Comparison of ENCODE assay signal across 20 cellular contexts in the genomic region with DNA sequence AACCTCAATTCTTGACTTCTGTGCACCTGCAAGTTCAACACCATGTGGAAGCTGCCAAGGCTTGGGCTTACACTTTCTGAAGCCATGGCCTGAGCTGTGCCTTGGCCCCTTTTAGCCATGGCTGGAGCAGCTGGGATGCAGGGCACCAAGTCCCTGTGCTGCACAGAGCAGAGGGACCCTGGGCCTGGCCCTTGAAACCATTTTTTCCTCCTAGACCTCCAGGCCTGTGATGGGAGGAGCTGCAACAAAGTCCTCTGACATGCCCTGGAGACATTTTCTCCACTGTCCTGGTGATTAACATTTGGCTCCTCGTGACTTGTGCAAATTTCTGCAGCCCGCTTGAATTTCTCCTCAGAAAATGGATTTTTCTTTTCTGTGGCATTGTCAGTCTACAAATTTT.
A peak's percentile ranks its signal among the peaks of the same experiment; 100 is the strongest.
DNase-seq lines count a peak whose midpoint lies in the region; ATAC-seq, FAIRE-seq and TF ChIP-seq lines count a peak whose summit lies in the region.
"Had no signal": no experiment of that assay in that cellular context is flagged by ENCODE, and none has a peak within 500 bp of the region (broad histone marks: within the 10 kb centered on the region; RNA-seq: fewer than 3 reads in every experiment).

No MANE protein-coding gene starts in this region.

- TF ChIP-seq EP300 in K562 (IDR thresholded peaks at IDR 0.05; ENCODE audit: low read length), result no peak

- H3K4me2 ChIP-seq in K562 (ENCODE audit: insufficient read depth, low read length), result no peak overlapping the region
- H3K4me2 ChIP-seq: BLaER1 treated with 17β-estradiol and CSF1 and Interleukin-3, amounts not matched to agents 10 nM and 100 nM had no signal

- no peaks in the 10 kb centered on the region for H3K36me3 ChIP-seq in K562 (ENCODE audit: control insufficient read depth, insufficient read depth, low read length)
- H3K36me3 ChIP-seq in aorta (ENCODE audit: control insufficient read depth in 1 of 2, insufficient read depth in 2 of 2, low read length in 1 of 2), result no peaks in the 10 kb centered on the region
- H3K36me3 ChIP-seq: BLaER1 treated with 17β-estradiol and CSF1 and Interleukin-3, amounts not matched to agents 10 nM and 100 nM had no signal

- no peaks in the 10 kb centered on the region for H3K79me2 ChIP-seq in K562 (ENCODE audit: control insufficient read depth, insufficient read depth, low read length)

- DNase-seq in DMS53 (lab: John Stamatoyannopoulos, UW) (peak; percentile 14), DMS53 treated with DMSO at 0.1 percent for 48 hours (lab: John Stamatoyannopoulos, UW; ENCODE audit: unreplicated experiment) (no peak), K562 (ENCODE audit: extremely low read depth in 1 of 4, low spot score in 3 of 4) (no peak), aorta (no peak)
- no peak for DNase-seq in activated T-cell treated with anti-CD3 and anti-CD28 coated beads, Interleukin-2, amount 50 U/mL, for 1 hour
- DNase-seq: AML-193; Caco-2; Calu3; CD4-positive, alpha-beta T cell; CD8-positive, alpha-beta T cell; DMS79 treated with DMSO at 0.1 percent for 48 hours; GF-D8 had no signal

- no peak overlapping the region for H2AFZ ChIP-seq in K562 (ENCODE audit: low read depth, low read length)

- no peaks in the 10 kb centered on the region for H4K20me1 ChIP-seq in K562 (replicated peaks; ENCODE audit: control insufficient read depth, insufficient read depth, low read length)
- H4K20me1 ChIP-seq: BLaER1 treated with 17β-estradiol and CSF1 and Interleukin-3, amounts not matched to agents 10 nM and 100 nM had no signal

- FAIRE-seq in K562 (lab: Jason Lieb, UNC), result no peak
- FAIRE-seq: A204.1, D721Med, G401.6, GM12891, GM19239 had no signal

- H3K9me3 ChIP-seq in K562 (replicated peaks; ENCODE audit: control insufficient read depth, insufficient read depth, low read depth, low read length) (no peaks in the 10 kb centered on the region), aorta (ENCODE audit: control insufficient read depth, low read length) (no peaks in the 10 kb centered on the region)

- no peak overlapping the region for H3K9ac ChIP-seq in K562 (ENCODE audit: insufficient read depth in 1 of 2, low read depth in 2 of 2, low read length in 2 of 2)
- H3K9ac ChIP-seq: BLaER1 treated with 17β-estradiol and CSF1 and Interleukin-3, amounts not matched to agents 10 nM and 100 nM had no signal

- no peaks in the 10 kb centered on the region for H3K4me1 ChIP-seq in K562 (replicated peaks in 1 of 2; ENCODE audit: control insufficient read depth in 2 of 2, insufficient read depth in 2 of 2, low read length in 2 of 2)
- H3K4me1 ChIP-seq in aorta (ENCODE audit: control insufficient read depth in 1 of 2, insufficient read depth in 2 of 2, low read length in 2 of 2), result no peaks in the 10 kb centered on the region
- H3K4me1 ChIP-seq: BLaER1 treated with 17β-estradiol and CSF1 and Interleukin-3, amounts not matched to agents 10 nM and 100 nM; Caco-2 had no signal

- in situ Hi-C loops in K562 (cut with MboI), result no loop called here

- H3K9me1 ChIP-seq in K562 (ENCODE audit: control insufficient read depth, insufficient read depth, low read length), result no peaks in the 10 kb centered on the region

- ATAC-seq in K562, result no peak
- no peak for ATAC-seq in aorta (ENCODE audit: low FRiP score)
- ATAC-seq: CD8-positive, alpha-beta T cell had no signal

- TF ChIP-seq CTCF in K562 (IDR thresholded peaks at IDR 0.05 in 2 of 3, conservative IDR thresholded peaks at IDR 0.05 in 1 of 3; ENCODE audit: insufficient read depth in 2 of 3, low read depth in 1 of 3, low read length in 3 of 3), result no peak

- POLR2A ChIA-PET in K562 (lab: Yijun Ruan, JAX), result no interaction called here

- CTCF ChIA-PET in K562 (lab: Yijun Ruan, JAX; ENCODE audit: low intra/inter-chr PET ratio), result no interaction called here

- intact Hi-C loops in K562 (cut with micrococcal nuclease), result no loop called here
- intact Hi-C loops in aorta (cut with DNase I), result no loop called here

- H3K4me3 ChIP-seq in K562, result no peak overlapping the region
- no peak overlapping the region for H3K4me3 ChIP-seq in aorta (ENCODE audit: low read length in 2 of 2)
- H3K4me3 ChIP-seq: BLaER1 treated with 17β-estradiol and CSF1 and Interleukin-3, amounts not matched to agents 10 nM and 100 nM had no signal

- no TSS peak for BruUV-seq in K562 (replicated peaks; lab: Mats Ljungman, UMichigan)

- H3K27me3 ChIP-seq in K562 (ENCODE audit: control insufficient read depth in 2 of 2, insufficient read depth in 2 of 2, low read length in 2 of 2) (no peaks in the 10 kb centered on the region), aorta (ENCODE audit: control insufficient read depth in 1 of 2, insufficient read depth in 2 of 2, low read length in 1 of 2) (no peaks in the 10 kb centered on the region)
- H3K27me3 ChIP-seq: BLaER1 treated with 17β-estradiol and CSF1 and Interleukin-3, amounts not matched to agents 10 nM and 100 nM had no signal

- H3K27ac ChIP-seq in K562 (ENCODE audit: extremely low read depth, low read depth, low read length) (no peak overlapping the region), aorta (ENCODE audit: low read depth in 1 of 2, low read length in 2 of 2) (no peak overlapping the region)
- H3K27ac ChIP-seq: 22Rv1; BLaER1 treated with 17β-estradiol and CSF1 and Interleukin-3, amounts not matched to agents 10 nM and 100 nM; C4-2B had no signal

- TF ChIP-seq RAD21 in K562 (CRISPR knock-in tag; conservative IDR thresholded peaks at IDR 0.05 in 1 of 2, IDR thresholded peaks at IDR 0.05 in 1 of 2), result no peak

- no peak for TF ChIP-seq POLR2A in K562 (conservative IDR thresholded peaks at IDR 0.05)

- WGBS in K562 (ENCODE audit: insufficient coverage, low coverage, missing lambda C conversion rate), result 0% methylated on average over 2 of the region's 2 CpGs
- 93 to 98% methylated on average over 2 of the region's 2 CpGs for WGBS in aorta, 2 donors

TF ChIP-seq in K562, 482 proteins besides CTCF, POLR2A, EP300 and RAD21 (continues in another document):
- TF ChIP-seq ZFP36 (IDR thresholded peaks at IDR 0.05; ENCODE audit: low read depth, low read length, partially characterized antibody) (peak; percentile 77), NUFIP1 (IDR thresholded peaks at IDR 0.05; ENCODE audit: partially characterized antibody) (no peak), RBM25 (IDR thresholded peaks at IDR 0.05; ENCODE audit: low read depth, low read length, severe bottlenecking) (no peak), ZNF586 (CRISPR knock-in tag; conservative IDR thresholded peaks at IDR 0.05) (no peak), TFAM (CRISPR knock-in tag; conservative IDR thresholded peaks at IDR 0.05) (no peak)
- TF ChIP-seq, protein P1, sequence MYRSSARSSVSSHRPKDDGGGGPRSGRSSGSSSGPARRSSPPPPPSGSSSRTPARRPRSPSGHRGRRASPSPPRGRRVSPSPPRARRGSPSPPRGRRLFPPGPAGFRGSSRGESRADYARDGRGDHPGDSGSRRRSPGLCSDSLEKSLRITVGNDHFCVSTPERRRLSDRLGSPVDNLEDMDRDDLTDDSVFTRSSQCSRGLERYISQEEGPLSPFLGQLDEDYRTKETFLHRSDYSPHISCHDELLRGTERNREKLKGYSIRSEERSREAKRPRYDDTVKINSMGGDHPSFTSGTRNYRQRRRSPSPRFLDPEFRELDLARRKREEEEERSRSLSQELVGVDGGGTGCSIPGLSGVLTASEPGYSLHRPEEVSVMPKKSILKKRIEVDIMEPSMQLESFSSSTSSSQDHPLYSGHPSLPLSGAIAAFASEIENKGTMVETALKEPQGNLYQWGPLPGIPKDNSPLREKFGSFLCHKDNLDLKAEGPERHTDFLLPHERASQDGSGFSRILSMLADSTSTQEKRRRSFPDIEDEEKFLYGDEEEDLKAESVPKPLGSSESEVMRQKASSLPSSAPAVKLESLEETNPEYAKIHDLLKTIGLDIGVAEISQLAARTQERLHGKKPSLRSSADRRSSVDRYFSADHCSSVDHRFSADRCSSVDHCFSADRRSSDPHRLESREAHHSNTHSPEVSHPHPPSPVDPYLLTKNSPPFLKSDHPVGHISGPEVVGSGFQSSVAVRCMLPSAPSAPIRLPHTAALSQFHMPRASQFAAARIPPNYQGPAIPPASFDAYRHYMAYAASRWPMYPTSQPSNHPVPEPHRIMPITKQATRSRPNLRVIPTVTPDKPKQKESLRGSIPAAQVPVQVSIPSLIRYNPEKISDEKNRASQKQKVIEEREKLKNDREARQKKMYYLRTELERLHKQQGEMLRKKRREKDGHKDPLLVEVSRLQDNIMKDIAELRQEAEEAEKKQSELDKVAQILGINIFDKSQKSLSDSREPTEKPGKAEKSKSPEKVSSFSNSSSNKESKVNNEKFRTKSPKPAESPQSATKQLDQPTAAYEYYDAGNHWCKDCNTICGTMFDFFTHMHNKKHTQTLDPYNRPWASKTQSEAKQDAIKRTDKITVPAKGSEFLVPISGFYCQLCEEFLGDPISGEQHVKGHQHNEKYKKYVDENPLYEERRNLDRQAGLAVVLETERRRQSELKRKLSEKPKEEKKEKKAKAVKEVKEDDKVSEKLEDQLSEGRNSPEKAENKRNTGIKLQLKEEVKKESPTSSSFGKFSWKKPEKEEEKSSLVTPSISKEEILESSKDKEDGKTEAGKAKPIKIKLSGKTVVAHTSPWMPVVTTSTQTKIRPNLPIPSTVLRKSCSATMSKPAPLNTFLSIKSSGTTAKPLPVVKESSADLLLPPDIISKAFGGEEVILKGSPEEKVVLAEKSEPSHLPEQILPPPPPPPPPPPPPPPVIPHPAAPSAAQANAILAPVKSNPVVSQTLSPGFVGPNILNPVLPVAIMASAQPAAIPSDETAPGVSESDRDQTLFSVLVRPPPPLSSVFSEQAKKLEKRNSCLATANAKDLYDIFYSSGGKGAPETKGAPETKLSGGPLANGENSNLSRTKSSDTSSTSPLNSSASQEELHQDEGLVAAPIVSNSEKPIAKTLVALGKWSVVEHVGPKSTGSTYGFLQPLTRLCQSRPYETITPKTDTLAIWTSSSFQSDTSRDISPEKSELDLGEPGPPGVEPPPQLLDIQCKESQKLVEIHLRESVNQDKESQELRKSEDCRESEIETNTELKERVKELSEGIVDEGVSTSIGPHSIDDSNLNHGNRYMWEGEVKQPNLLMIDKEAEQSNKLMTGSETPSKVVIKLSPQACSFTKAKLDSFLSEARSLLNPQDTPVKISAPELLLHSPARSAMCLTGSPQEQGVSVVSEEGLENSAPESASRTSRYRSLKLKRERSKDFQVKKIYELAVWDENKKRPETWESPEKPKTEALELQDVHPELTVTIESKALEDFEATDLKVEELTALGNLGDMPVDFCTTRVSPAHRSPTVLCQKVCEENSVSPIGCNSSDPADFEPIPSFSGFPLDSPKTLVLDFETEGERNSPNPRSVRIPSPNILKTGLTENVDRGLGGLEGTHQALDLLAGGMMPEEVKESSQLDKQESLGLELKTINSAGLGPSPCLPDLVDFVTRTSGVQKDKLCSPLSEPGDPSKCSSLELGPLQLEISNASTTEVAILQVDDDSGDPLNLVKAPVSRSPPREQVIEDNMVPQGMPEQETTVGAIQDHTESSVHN (IDR thresholded peaks at IDR 0.05; ENCODE audit: borderline replicate concordance in 1 of 2, low read depth in 1 of 2), result no peak
